22 cellular contexts compared by ENCODE assay signal in the genomic region with DNA sequence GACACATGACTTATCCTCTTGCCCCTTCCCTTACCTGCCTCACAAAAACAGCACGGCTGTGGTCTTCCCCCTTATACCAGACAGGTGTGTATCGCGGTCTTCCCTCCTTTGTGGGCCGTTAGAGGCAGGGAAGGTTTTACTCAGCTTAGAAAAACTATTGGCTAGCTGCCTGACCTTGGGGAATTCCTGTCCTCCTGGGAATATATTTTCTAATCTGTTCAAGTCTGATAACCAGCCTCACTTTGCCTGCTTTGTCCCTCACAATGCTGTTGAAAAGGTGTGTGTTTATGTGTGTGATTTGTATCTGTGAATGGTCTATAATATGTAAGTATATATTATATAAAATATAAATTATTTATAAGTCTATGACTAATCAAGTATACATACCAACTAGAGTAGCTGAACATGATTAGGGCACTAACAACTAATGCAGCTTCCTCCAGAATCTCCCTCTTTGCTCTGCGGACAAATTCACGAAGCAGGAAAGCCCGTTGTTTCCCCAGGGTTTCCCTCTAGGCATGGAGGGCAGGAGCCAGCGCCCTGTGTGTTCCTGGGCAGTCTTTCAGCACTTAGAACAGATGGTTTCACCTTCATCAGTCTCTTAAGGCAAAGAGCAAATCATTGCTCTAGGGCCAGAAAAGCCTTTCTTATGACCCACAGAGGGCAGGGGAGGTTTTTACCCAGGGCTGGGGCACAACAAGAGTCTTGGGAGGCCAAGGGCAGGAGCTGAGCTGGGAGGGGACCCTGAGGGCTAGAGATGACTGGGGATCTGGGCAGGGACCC. TPM values are rescaled to one million over a fixed set of nuclear protein-coding genes. Genes with fewer than 3 reads are reported as not detected.
A peak's percentile ranks its signal among the peaks of the same experiment; 100 is the strongest.
DNase-seq lines count a peak whose midpoint lies in the region; ATAC-seq, FAIRE-seq and TF ChIP-seq lines count a peak whose summit lies in the region.
"Had no signal": no experiment of that assay in that cellular context is flagged by ENCODE, and none has a peak within 500 bp of the region (broad histone marks: within the 10 kb centered on the region; RNA-seq: fewer than 3 reads in every experiment).

No MANE protein-coding gene starts in this region.

- H3K4me1 Mint-ChIP-seq in H9: peaks cover 13 to 22% of the 10 kb centered on the region in 2 experiments

- TF ChIP-seq POLR2A in endothelial cell of umbilical vein (IDR thresholded peaks at IDR 0.05; ENCODE audit: low read depth, low read length) (no peak), gastrocnemius medialis (IDR thresholded peaks at IDR 0.05) (no peak), esophagus squamous epithelium (IDR thresholded peaks at IDR 0.05) (no peak)

- no peaks in the 10 kb centered on the region; a peak in 1 of 7 replicates for H3K36me3 Mint-ChIP-seq in H9 (ENCODE audit: insufficient read depth in 1 of 3, low read depth in 3 of 3)

- dilution Hi-C loops in endothelial cell of umbilical vein (cut with MboI; ENCODE audit: extremely low pct_ligation_motif_present, low sequenced_read_pairs): no loop called here

- H2BK5ac ChIP-seq in H9 (ENCODE audit: insufficient read length, low read length): no peak overlapping the region

- H3K27ac Mint-ChIP-seq in H9: peak overlapping the region in 1 of 3 experiments; percentile 14; a peak in 1 of 7 replicates
- H3K27ac Mint-ChIP-seq: activated naive CD4-positive, alpha-beta T cell treated with anti-CD3 and anti-CD28 coated beads for 36 hours had no signal

- no peak overlapping the region for H3K18ac ChIP-seq in H9 (ENCODE audit: insufficient read length, low read depth, low read length)

- H3K27ac ChIP-seq in H9 (ENCODE audit: insufficient read length, low read depth, low read length): no peak overlapping the region
- no peak overlapping the region for H3K27ac ChIP-seq in endothelial cell of umbilical vein (ENCODE audit: insufficient read depth, low read depth, low read length)
- H3K27ac ChIP-seq in gastrocnemius medialis: peak overlapping the region; percentile 61 to 74 (median 70)
- no peak overlapping the region for H3K27ac ChIP-seq in esophagus squamous epithelium
- H3K27ac ChIP-seq: 22Rv1, foreskin keratinocyte had no signal

- no peak for ATAC-seq in gastrocnemius medialis
- ATAC-seq in GM18867 (IDR thresholded peaks at IDR 0.05; ENCODE audit: unreplicated experiment): no peak
- ATAC-seq in GM19023 (IDR thresholded peaks at IDR 0.05; ENCODE audit: unreplicated experiment): no peak
- ATAC-seq: foreskin keratinocyte, sciatic nerve had no signal

- H3K23me2 ChIP-seq in H9 (ENCODE audit: insufficient read length, low read depth, low read length, poor library complexity, severe bottlenecking): no peaks in the 10 kb centered on the region

- H4K8ac ChIP-seq in H9 (replicated peaks; ENCODE audit: insufficient read length, low read depth, low read length): no peak overlapping the region

- H3K79me2 ChIP-seq in H9 (ENCODE audit: insufficient read depth, low read length): no peaks in the 10 kb centered on the region
- H3K79me2 ChIP-seq in endothelial cell of umbilical vein (ENCODE audit: control insufficient read depth, insufficient read depth, low read length): no peaks in the 10 kb centered on the region

- no peaks in the 10 kb centered on the region for H3K4me1 ChIP-seq in H9 (ENCODE audit: insufficient read depth, low read length)
- no peaks in the 10 kb centered on the region for H3K4me1 ChIP-seq in endothelial cell of umbilical vein (ENCODE audit: control insufficient read depth, extremely low read depth, insufficient read depth, low read length)
- peaks cover 37 to 52% of the 10 kb centered on the region in 2 donors for H3K4me1 ChIP-seq in gastrocnemius medialis
- peaks cover 0 to 30% (median 0%) of the 10 kb centered on the region in 3 donors for H3K4me1 ChIP-seq in esophagus squamous epithelium
- H3K4me1 ChIP-seq: foreskin keratinocyte had no signal

- no peak overlapping the region for H3K14ac ChIP-seq in H9 (ENCODE audit: insufficient read depth, low read length)

- in situ Hi-C loops in gastrocnemius medialis (cut with MboI; ENCODE audit: low sequenced_read_pairs in 4 of 4): loop anchor here (5.0 to 25.0 kb wide), 6 partner anchors 65 to 195 kb away; a partner anchor contains a TSS

- H3K9me3 Mint-ChIP-seq in H9: no peaks in the 10 kb centered on the region
- H3K9me3 Mint-ChIP-seq: activated naive CD4-positive, alpha-beta T cell treated with anti-CD3 and anti-CD28 coated beads for 36 hours had no signal

- no TSS peak for BruUV-seq in endothelial cell of umbilical vein (replicated peaks; lab: Mats Ljungman, UMichigan)

- H3K9me1 ChIP-seq in endothelial cell of umbilical vein (replicated peaks; ENCODE audit: control insufficient read depth, extremely low read depth, insufficient read depth, low read length): no peaks in the 10 kb centered on the region

- H3K9ac ChIP-seq in H9 (ENCODE audit: extremely low read depth, insufficient read length, low read length) (no peak overlapping the region), endothelial cell of umbilical vein (replicated peaks; ENCODE audit: extremely low read depth, insufficient read depth, low read length) (no peak overlapping the region)

- H2BK15ac ChIP-seq in H9 (ENCODE audit: low read depth, low read length): no peak overlapping the region

- no peak overlapping the region for H3K4ac ChIP-seq in H9 (ENCODE audit: low read depth, low read length)

- H2AFZ ChIP-seq in H9 (ENCODE audit: low read length): no peak overlapping the region
- H2AFZ ChIP-seq in endothelial cell of umbilical vein (ENCODE audit: low read depth, low read length): no peak overlapping the region

- H3K4me3 ChIP-seq in endothelial cell of umbilical vein (replicated peaks in 1 of 3; ENCODE audit: insufficient read depth in 1 of 3, low read depth in 1 of 3, low read length in 3 of 3): no peak overlapping the region
- no peak overlapping the region for H3K4me3 ChIP-seq in gastrocnemius medialis
- H3K4me3 ChIP-seq in esophagus squamous epithelium: no peak overlapping the region
- H3K4me3 ChIP-seq: coronary artery had no signal

- no peak for FAIRE-seq in endothelial cell of umbilical vein (lab: Jason Lieb, UNC)
- FAIRE-seq: astrocyte, HTR-8/SVneo had no signal

- no peak overlapping the region for H4K91ac ChIP-seq in H9 (ENCODE audit: insufficient read length, low read depth, low read length)

- TF ChIP-seq CTCF in H9 (conservative IDR thresholded peaks at IDR 0.05): no peak
- no peak for TF ChIP-seq CTCF in endothelial cell of umbilical vein (IDR thresholded peaks at IDR 0.05; ENCODE audit: extremely low read depth in 1 of 2, insufficient read depth in 1 of 2, low read depth in 1 of 2, low read length in 2 of 2)
- TF ChIP-seq CTCF in gastrocnemius medialis (IDR thresholded peaks at IDR 0.05 in 4 of 5, conservative IDR thresholded peaks at IDR 0.05 in 1 of 5): no peak
- TF ChIP-seq CTCF in esophagus squamous epithelium (IDR thresholded peaks at IDR 0.05): no peak

- H3K4me2 ChIP-seq in H9 (ENCODE audit: insufficient read depth, insufficient read length, low read length) (no peak overlapping the region), endothelial cell of umbilical vein (ENCODE audit: insufficient read depth, low read length) (no peak overlapping the region)

- intact Hi-C loops in endothelial cell of umbilical vein (cut with micrococcal nuclease) (loop anchor here (10.0 kb wide), 1 partner anchor 323 kb away; no protein-coding TSS in a partner anchor), gastrocnemius medialis (cut with DNase I; ENCODE audit: low total_unique reads) (loop anchor here (2.0 to 5.0 kb wide), 3 partner anchors 105 to 189 kb away; a partner anchor contains a TSS), esophagus squamous epithelium (cut with DNase I) (loop anchor here (2.0 to 10.0 kb wide), 3 partner anchors 61 to 190 kb away; no protein-coding TSS in a partner anchor)

- no peak overlapping the region for H4K5ac ChIP-seq in H9 (ENCODE audit: insufficient read length, low read depth, low read length)

- no peak overlapping the region for H2BK120ac ChIP-seq in H9 (ENCODE audit: low read depth, low read length, poor library complexity, severe bottlenecking)

- H2BK20ac ChIP-seq in H9 (ENCODE audit: low read depth, low read length, poor library complexity, severe bottlenecking): no peak overlapping the region

- H3K27me3 Mint-ChIP-seq in H9 (ENCODE audit: low read depth): no peaks in the 10 kb centered on the region

- H3K36me3 ChIP-seq in endothelial cell of umbilical vein (ENCODE audit: control insufficient read depth in 2 of 2, extremely low read depth in 1 of 2, insufficient read depth in 2 of 2, low read length in 2 of 2): no peaks in the 10 kb centered on the region
- H3K36me3 ChIP-seq in gastrocnemius medialis: no peaks in the 10 kb centered on the region
- no peaks in the 10 kb centered on the region for H3K36me3 ChIP-seq in esophagus squamous epithelium

- no peaks in the 10 kb centered on the region for H3K9me3 ChIP-seq in H9 (ENCODE audit: control insufficient read depth, low read depth, low read length)
- no peaks in the 10 kb centered on the region for H3K9me3 ChIP-seq in endothelial cell of umbilical vein (replicated peaks; ENCODE audit: control insufficient read depth, insufficient read depth, low read length)
- no peaks in the 10 kb centered on the region for H3K9me3 ChIP-seq in gastrocnemius medialis
- H3K9me3 ChIP-seq in esophagus squamous epithelium: no peaks in the 10 kb centered on the region

- POLR2A ChIA-PET in endothelial cell of umbilical vein (lab: Charles Lee): interaction anchor here (0.6 kb wide), 1 partner anchor 260 kb away, joined by 5 read pairs; no protein-coding TSS in a partner anchor

- H4K20me1 ChIP-seq in H9 (ENCODE audit: control insufficient read depth, insufficient read depth, insufficient read length) (no peaks in the 10 kb centered on the region), endothelial cell of umbilical vein (replicated peaks; ENCODE audit: control insufficient read depth, extremely low read depth, insufficient read depth, low read length) (no peaks in the 10 kb centered on the region)

- H3K23ac ChIP-seq in H9 (ENCODE audit: insufficient read length, low read depth, low read length): no peak overlapping the region

- H3K4me3 Mint-ChIP-seq in H9: no peak overlapping the region
- H3K4me3 Mint-ChIP-seq: activated naive CD4-positive, alpha-beta T cell treated with anti-CD3 and anti-CD28 coated beads for 36 hours had no signal

- DNase-seq in DMS 273 (lab: John Stamatoyannopoulos, UW; ENCODE audit: unreplicated experiment): peak; percentile 32
- no peak for DNase-seq in DMS 273 treated with DMSO at 0.1 percent for 48 hours (lab: John Stamatoyannopoulos, UW)
- DNase-seq in H9: peak; percentile 19
- peak; percentile 21 for DNase-seq in endothelial cell of umbilical vein (ENCODE audit: low read depth, low spot score)
- DNase-seq in gastrocnemius medialis: no peak
- DNase-seq in esophagus squamous epithelium (lab: John Stamatoyannopoulos, UW): no peak
- DNase-seq: activated CD4-positive, alpha-beta T cell treated with anti-CD3 and anti-CD28 coated beads for 4 hours; activated naive CD4-positive, alpha-beta T cell treated with anti-CD3 and anti-CD28 coated beads for 36 hours; Calu3; foreskin keratinocyte; GDM1; Kasumi-1; stimulated activated CD4-positive, alpha-beta T cell treated with anti-CD3 and anti-CD28 coated beads, Interleukin-2, amount 100 ng/mL, for 24 hours; SW 1271 had no signal

- no peaks in the 10 kb centered on the region for H3K79me1 ChIP-seq in H9 (ENCODE audit: insufficient read depth, low read depth, low read length, poor library complexity, severe bottlenecking)

- CTCF ChIA-PET in endothelial cell of umbilical vein (lab: Charles Lee): interaction anchor here (0.9 to 27.5 kb wide), 17 partner anchors 10 to 258 kb away, joined by 3 to 1606 read pairs (median 7); no protein-coding TSS in a partner anchor

- no CpG with 5 or more reads among the region's 8 CpGs for WGBS in H9 (ENCODE audit: extremely low coverage, insufficient read length, low lambda C conversion rate)
- WGBS in esophagus squamous epithelium, 2 donors: 37 to 62% methylated on average over 8 of the region's 8 CpGs

- H3K27me3 ChIP-seq in H9 (ENCODE audit: insufficient read depth, low read length): no peaks in the 10 kb centered on the region
- peaks cover 2% of the 10 kb centered on the region in 2 experiments for H3K27me3 ChIP-seq in endothelial cell of umbilical vein (ENCODE audit: control insufficient read depth in 2 of 2, insufficient read depth in 2 of 2, low read length in 2 of 2)
- H3K27me3 ChIP-seq in gastrocnemius medialis: no peaks in the 10 kb centered on the region
- H3K27me3 ChIP-seq in esophagus squamous epithelium: peaks cover 0 to 26% (median 0%) of the 10 kb centered on the region in 4 donors

- no peak overlapping the region for H3T11ph ChIP-seq in H9 (ENCODE audit: low read length)

- no peak overlapping the region for H2BK12ac ChIP-seq in H9 (ENCODE audit: insufficient read length, low read depth, low read length)

- no peak overlapping the region for H2AK5ac ChIP-seq in H9 (ENCODE audit: insufficient read length, low read length)

- no peak overlapping the region for H3K56ac ChIP-seq in H9 (ENCODE audit: insufficient read length, low read depth, low read length)

RNA-seq across cellular contexts. Expression of a gene that starts 25.6 kb away (rescaled TPM):
- not detected in 2 replicates for total RNA-seq in H9 (2021)
- 0.12 and 0.20 TPM in 2 replicates for total RNA-seq in endothelial cell of umbilical vein
- 0.08 and 0.10 TPM in 2 replicates for polyA plus RNA-seq in endothelial cell of umbilical vein
- polyA plus RNA-seq in endothelial cell of umbilical vein (2011; cell fraction: cytosol; rRNA removed): 0.06 and 0.10 TPM in 2 replicates
- polyA plus RNA-seq in endothelial cell of umbilical vein (2011; cell fraction: nucleus; rRNA removed): 0.56 and 0.97 TPM in 2 replicates
- 0.14 and 0.28 TPM in 2 replicates for polyA plus RNA-seq in endothelial cell of umbilical vein (2012)
- polyA minus RNA-seq in endothelial cell of umbilical vein: 1.3 TPM in 1 of 2 replicates, not detected in the other
- not detected for polyA minus RNA-seq in endothelial cell of umbilical vein (2011; cell fraction: cytosol; rRNA and poly(A)+ RNA removed)
- not detected in 2 replicates for polyA minus RNA-seq in endothelial cell of umbilical vein (2011; cell fraction: nucleus; rRNA and poly(A)+ RNA removed)
- under 1 TPM; 0.10 to 0.32 (median 0.26) TPM for total RNA-seq in gastrocnemius medialis
- total RNA-seq in esophagus squamous epithelium: 10 to 100 TPM in 1 of 4 donors, under 1 TPM in 3; 0.19 to 22.8 (median 0.38) TPM
- total RNA-seq: activated naive CD4-positive, alpha-beta T cell treated with anti-CD3 and anti-CD28 coated beads for 36 hours; astrocyte; foreskin keratinocyte; sciatic nerve; subcutaneous adipose tissue had no signal
- polyA plus RNA-seq: foreskin keratinocyte had no signal

Comparison
In these comparisons a context has a peak if more than half of its experiments do, and no peak if none do; other contexts are left out.
1. DNase-seq: peak in DMS 273 (single experiment), H9 (single experiment) and endothelial cell of umbilical vein (single experiment); none in DMS 273 treated with DMSO at 0.1 percent for 48 hours (single experiment), gastrocnemius medialis (0 of 2) and esophagus squamous epithelium (single experiment).
2. H3K27ac ChIP-seq: peak in gastrocnemius medialis (4 of 4); none in H9 (single experiment), endothelial cell of umbilical vein (single experiment) and esophagus squamous epithelium (0 of 4).